ENCODE assay signal across 26 cellular contexts in the genomic region with DNA sequence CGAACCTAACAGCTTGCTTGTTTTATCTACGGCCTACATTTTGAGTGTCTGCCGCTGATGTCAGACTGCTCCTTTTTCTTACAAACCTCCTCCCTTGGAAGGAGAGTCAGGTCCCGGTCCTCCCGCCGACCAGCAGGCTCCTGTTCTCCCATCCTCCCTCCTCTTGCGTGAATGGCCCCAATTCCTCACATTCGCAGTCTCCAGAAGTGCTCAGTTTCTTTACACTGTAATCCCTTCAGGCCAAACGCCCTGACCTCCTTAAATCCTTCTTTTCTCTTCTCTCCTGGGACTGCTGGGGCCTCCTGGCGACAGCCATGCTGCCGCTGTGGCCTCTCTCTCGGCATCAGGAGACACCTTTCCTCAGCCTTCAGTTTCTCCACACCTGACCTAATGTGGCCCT.
"Had no signal": no experiment of that assay in that cellular context is flagged by ENCODE, and none has a peak within 500 bp of the region (broad histone marks: within the 10 kb centered on the region; RNA-seq: fewer than 3 reads in every experiment).

No MANE protein-coding gene starts in this region.

- DNase-seq: activated CD4-positive, alpha-beta T cell treated with anti-CD3 and anti-CD28 coated beads for 1 hour; activated CD4-positive, alpha-beta T cell treated with anti-CD3 and anti-CD28 coated beads, Interleukin-2, amount 50 U/mL, for 1 hour; activated CD8-positive, alpha-beta memory T cell treated with anti-CD3 and anti-CD28 coated beads, Interleukin-2, amount 10 ng/mL, durations not matched to agents 7 days and 5 days; activated CD8-positive, alpha-beta T cell treated with anti-CD3 and anti-CD28 coated beads, Interleukin-2, amount 10 ng/mL, durations not matched to agents 7 days and 5 days; activated T-cell treated with anti-CD3 and anti-CD28 coated beads, Interleukin-2, amount 50 U/mL, for 48 hours; colonic mucosa; dorsolateral prefrontal cortex; effector memory CD8-positive, alpha-beta T cell; islet precursor cell; left ventricle myocardium superior; mammary epithelial cell; naive B cell; right cardiac atrium; stimulated activated CD4-positive, alpha-beta T cell treated with anti-CD3 and anti-CD28 coated beads, Interleukin-15, amount 100 ng/mL, for 24 hours; stimulated activated CD4-positive, alpha-beta T cell treated with anti-CD3 and anti-CD28 coated beads, Interleukin-2, amount 100 ng/mL, for 24 hours; stimulated activated naive B cell treated with anti-CD40 and anti-IgM and Interleukin-4, amounts not matched to agents 10 μg/mL and 1 μg/mL and 100 μg/mL, for 72 hours; T-helper 17 cell; T1000 had no signal

- H3K4me3 ChIP-seq: colonic mucosa, dorsolateral prefrontal cortex, gastroesophageal sphincter, hepatocyte, vagina had no signal

- H3K4me1 ChIP-seq: colonic mucosa, vagina had no signal

- H3K27ac ChIP-seq: colonic mucosa, hepatocyte, vagina had no signal

- H3K9me3 Mint-ChIP-seq: activated naive CD4-positive, alpha-beta T cell treated with anti-CD3 and anti-CD28 coated beads, Interleukin-2, amount 50 U/mL, for 24 hours; activated T-helper 2 cell treated with anti-CD3 and anti-CD28 coated beads, Interferon-gamma antibody, Interleukin-2, Interleukin-4, amounts not matched to agents 10 μg/mL and 5 μg/mL and 100 μg/mL, durations not matched to agents 14 hours and 24 hours and 36 hours; central memory CD8-positive, alpha-beta T cell; effector memory CD8-positive, alpha-beta T cell; naive B cell; stimulated activated naive B cell treated with anti-CD40 and anti-IgM and Interleukin-4, amounts not matched to agents 10 μg/mL and 1 μg/mL and 100 μg/mL, for 72 hours; type B pancreatic cell had no signal

- FAIRE-seq: endothelial cell of umbilical vein had no signal

- H3K27me3 ChIP-seq: colonic mucosa, dorsolateral prefrontal cortex, gastroesophageal sphincter, hepatocyte, vagina had no signal

- H3K36me3 Mint-ChIP-seq: activated CD8-positive, alpha-beta memory T cell treated with anti-CD3 and anti-CD28 coated beads, Interleukin-2, amount 10 ng/mL, durations not matched to agents 7 days and 5 days; activated naive CD4-positive, alpha-beta T cell treated with anti-CD3 and anti-CD28 coated beads, Interleukin-2, amount 50 U/mL, for 24 hours; naive B cell; stimulated activated naive B cell treated with anti-CD40 and anti-IgM and Interleukin-4, amounts not matched to agents 10 μg/mL and 1 μg/mL and 100 μg/mL, for 72 hours had no signal

- H3K4me2 ChIP-seq: hepatocyte had no signal

- H3K4me3 Mint-ChIP-seq: activated CD8-positive, alpha-beta memory T cell treated with anti-CD3 and anti-CD28 coated beads, Interleukin-2, amount 10 ng/mL, durations not matched to agents 7 days and 5 days; activated CD8-positive, alpha-beta T cell treated with anti-CD3 and anti-CD28 coated beads, Interleukin-2, amount 10 ng/mL, durations not matched to agents 7 days and 5 days; activated naive CD4-positive, alpha-beta T cell treated with anti-CD3 and anti-CD28 coated beads, Interleukin-2, amount 50 U/mL, for 24 hours; central memory CD8-positive, alpha-beta T cell; effector memory CD8-positive, alpha-beta T cell; naive B cell; stimulated activated naive B cell treated with anti-CD40 and anti-IgM and Interleukin-4, amounts not matched to agents 10 μg/mL and 1 μg/mL and 100 μg/mL, for 72 hours; T-helper 17 cell; type B pancreatic cell had no signal

- H3K27me3 Mint-ChIP-seq: activated naive CD4-positive, alpha-beta T cell treated with anti-CD3 and anti-CD28 coated beads, Interleukin-2, amount 50 U/mL, for 24 hours had no signal

- H3K4me1 Mint-ChIP-seq: activated CD8-positive, alpha-beta memory T cell treated with anti-CD3 and anti-CD28 coated beads, Interleukin-2, amount 10 ng/mL, durations not matched to agents 7 days and 5 days; activated naive CD4-positive, alpha-beta T cell treated with anti-CD3 and anti-CD28 coated beads, Interleukin-2, amount 50 U/mL, for 24 hours; central memory CD8-positive, alpha-beta T cell; naive B cell; stimulated activated naive B cell treated with anti-CD40 and anti-IgM and Interleukin-4, amounts not matched to agents 10 μg/mL and 1 μg/mL and 100 μg/mL, for 72 hours; T-helper 17 cell had no signal

- H3K27ac Mint-ChIP-seq: activated CD8-positive, alpha-beta memory T cell treated with anti-CD3 and anti-CD28 coated beads, Interleukin-2, amount 10 ng/mL, durations not matched to agents 7 days and 5 days; activated CD8-positive, alpha-beta T cell treated with anti-CD3 and anti-CD28 coated beads, Interleukin-2, amount 10 ng/mL, durations not matched to agents 7 days and 5 days; activated naive CD4-positive, alpha-beta T cell treated with anti-CD3 and anti-CD28 coated beads, Interleukin-2, amount 50 U/mL, for 24 hours; activated T-helper 2 cell treated with anti-CD3 and anti-CD28 coated beads, Interferon-gamma antibody, Interleukin-2, Interleukin-4, amounts not matched to agents 10 μg/mL and 5 μg/mL and 100 μg/mL, durations not matched to agents 14 hours and 24 hours and 36 hours; effector memory CD8-positive, alpha-beta T cell; naive B cell; stimulated activated naive B cell treated with anti-CD40 and anti-IgM and Interleukin-4, amounts not matched to agents 10 μg/mL and 1 μg/mL and 100 μg/mL, for 72 hours; T-helper 17 cell; type B pancreatic cell had no signal

- H3K9me3 ChIP-seq: colonic mucosa, gastroesophageal sphincter, vagina had no signal

- H3K79me2 ChIP-seq: hepatocyte had no signal

- ATAC-seq: activated CD8-positive, alpha-beta memory T cell treated with anti-CD3 and anti-CD28 coated beads, Interleukin-2, amount 10 ng/mL, durations not matched to agents 7 days and 5 days; activated CD8-positive, alpha-beta T cell treated with anti-CD3 and anti-CD28 coated beads, Interleukin-2, amount 10 ng/mL, durations not matched to agents 7 days and 5 days; effector memory CD8-positive, alpha-beta T cell; gastroesophageal sphincter; left ventricle myocardium superior; right cardiac atrium; stimulated activated naive B cell treated with anti-CD40 and anti-IgM and Interleukin-4, amounts not matched to agents 10 μg/mL and 1 μg/mL and 100 μg/mL, for 72 hours; T-helper 17 cell had no signal

- H3K36me3 ChIP-seq: colonic mucosa, vagina had no signal

- H2AFZ ChIP-seq: hepatocyte had no signal
